In genomic region chr9:85900504-85901201, GRCh38 we compare ENCODE assay signal across 8 cellular contexts. TPM values are rescaled to one million over a fixed set of nuclear protein-coding genes. Genes with fewer than 3 reads are reported as not detected.
DNase-seq lines count a peak whose midpoint lies in the region; ATAC-seq and TF ChIP-seq lines count a peak whose summit lies in the region.

No MANE protein-coding gene starts in this region.

- H3K4me3 ChIP-seq in fibroblast of the aortic adventitia (ENCODE audit: low read depth, low read length), result no peak overlapping the region
- H3K4me3 ChIP-seq in suprapubic skin, result no peak overlapping the region

- peak; percentile 1 for DNase-seq in NK-92 treated with Interleukin-12 subunit alpha and Interleukin-12 subunit beta, amount 100 ng/mL, for 24 hours (lab: John Stamatoyannopoulos, UW)
- no peak for DNase-seq in NK-92 (lab: John Stamatoyannopoulos, UW; ENCODE audit: unreplicated experiment)
- peak; percentile 7 for DNase-seq in LHCN-M2 (ENCODE audit: low read depth)
- DNase-seq in activated CD4-positive, alpha-beta T cell treated with anti-CD3 and anti-CD28 coated beads, Interleukin-2, amount 50 U/mL, for 1 hour, result peak; percentile 26
- peak; percentile 46 for DNase-seq in fibroblast of the aortic adventitia (ENCODE audit: low read depth)
- peak; percentile 9 for DNase-seq in smooth muscle cell of the brain vasculature (ENCODE audit: low read depth, low spot score)
- no peak for DNase-seq in suprapubic skin (ENCODE audit: low spot score in 2 of 2)

- H3K4me1 ChIP-seq in suprapubic skin, result no peaks in the 10 kb centered on the region

- TF ChIP-seq CTCF in fibroblast of the aortic adventitia (IDR thresholded peaks at IDR 0.05; ENCODE audit: insufficient read depth, low read length) (peak; percentile 76), suprapubic skin (IDR thresholded peaks at IDR 0.05) (peak in 1 of 2 donors; percentile 47)

- no peak for ATAC-seq in HG02973 (IDR thresholded peaks at IDR 0.05; ENCODE audit: unreplicated experiment)

- H3K27ac ChIP-seq in suprapubic skin, result no peak overlapping the region

- no peaks in the 10 kb centered on the region for H3K36me3 ChIP-seq in suprapubic skin

- 59% methylated on average over 9 of the region's 9 CpGs for WGBS in suprapubic skin

- no peaks in the 10 kb centered on the region for H3K9me3 ChIP-seq in suprapubic skin

- no peak for TF ChIP-seq EP300 in suprapubic skin (IDR thresholded peaks at IDR 0.05)

- H3K27me3 ChIP-seq in suprapubic skin, result no peaks in the 10 kb centered on the region

- no peak for TF ChIP-seq POLR2A in suprapubic skin (IDR thresholded peaks at IDR 0.05)

RNA-seq across cellular contexts. Expression of gene NAA35, which starts 40.3 kb away (rescaled TPM):
- total RNA-seq in LHCN-M2 (2014; rRNA removed) (18.4 and 19.1 TPM in 2 replicates), fibroblast of the aortic adventitia (ENCODE audit: low replicate concordance) (25.9 and 47.0 TPM in 2 replicates), suprapubic skin (10 to 100 TPM; 10.5 to 29.2 (median 13.2) TPM)
- polyA plus RNA-seq in LHCN-M2 (2012), result 10.7 TPM

Comparison
In these comparisons a context has a peak if more than half of its experiments do, and no peak if none do; other contexts are left out.
1. DNase-seq: peak in NK-92 treated with Interleukin-12 subunit alpha and Interleukin-12 subunit beta, amount 100 ng/mL, for 24 hours (single experiment), LHCN-M2 (single experiment), activated CD4-positive, alpha-beta T cell treated with anti-CD3 and anti-CD28 coated beads, Interleukin-2, amount 50 U/mL, for 1 hour (single experiment), fibroblast of the aortic adventitia (single experiment) and smooth muscle cell of the brain vasculature (single experiment); none in NK-92 (single experiment) and suprapubic skin (0 of 2).